In genomic region chr11:76667271-76667818, GRCh38 we compare ENCODE assay signal across 12 cellular contexts. TPM values are rescaled to one million over a fixed set of nuclear protein-coding genes. Genes with fewer than 3 reads are reported as not detected.
DNase-seq lines count a peak whose midpoint lies in the region; ATAC-seq, FAIRE-seq and TF ChIP-seq lines count a peak whose summit lies in the region.
"Had no signal": no experiment of that assay in that cellular context is flagged by ENCODE, and none has a peak within 500 bp of the region (broad histone marks: within the 10 kb centered on the region; RNA-seq: fewer than 3 reads in every experiment).

No MANE protein-coding gene starts in this region.

- ATAC-seq in Right ventricle myocardium superior (ENCODE audit: poor library complexity) (no peak), left cardiac atrium (no peak)

- no peak overlapping the region for H3K4ac ChIP-seq in neuronal stem cell (ENCODE audit: low read length)

- no TSS peak for BruUV-seq in endothelial cell of umbilical vein (replicated peaks; lab: Mats Ljungman, UMichigan)

- H3K23ac ChIP-seq in neuronal stem cell (ENCODE audit: low read depth, low read length, poor library complexity) = peak overlapping the region; percentile 26

- H3K9ac ChIP-seq in endothelial cell of umbilical vein (replicated peaks; ENCODE audit: extremely low read depth, insufficient read depth, low read length) (no peak overlapping the region), neuronal stem cell (ENCODE audit: low read depth, low read length, poor library complexity) (no peak overlapping the region)

- dilution Hi-C loops in endothelial cell of umbilical vein (cut with MboI; ENCODE audit: extremely low pct_ligation_motif_present, low sequenced_read_pairs) = no loop called here

- no peak overlapping the region for H2BK12ac ChIP-seq in neuronal stem cell (ENCODE audit: low read length)

- no peak overlapping the region for H2BK120ac ChIP-seq in neuronal stem cell (ENCODE audit: low read depth, low read length)

- H3K4me2 ChIP-seq in endothelial cell of umbilical vein (ENCODE audit: insufficient read depth, low read length) = no peak overlapping the region
- H3K4me2 ChIP-seq in neuronal stem cell (ENCODE audit: insufficient read depth, low read length, poor library complexity, severe bottlenecking) = no peak overlapping the region

- no peak for TF ChIP-seq POLR2A in endothelial cell of umbilical vein (IDR thresholded peaks at IDR 0.05; ENCODE audit: low read depth, low read length)
- TF ChIP-seq POLR2A in vagina (IDR thresholded peaks at IDR 0.05) = no peak

- H2AK5ac ChIP-seq in neuronal stem cell (ENCODE audit: low read depth, low read length) = peak overlapping the region; percentile 10

- no peak overlapping the region for H2BK5ac ChIP-seq in neuronal stem cell (ENCODE audit: low read length)

- WGBS in neuronal stem cell (ENCODE audit: extremely low coverage in 2 of 2, insufficient read length in 2 of 2, insufficient replicate concordance in 1 of 2), 2 donors = no CpG with 5 or more reads among the region's 15 CpGs

- no peaks in the 10 kb centered on the region for H3K79me1 ChIP-seq in neuronal stem cell (ENCODE audit: low read depth, low read length)

- H2BK15ac ChIP-seq in neuronal stem cell (ENCODE audit: low read length) = no peak overlapping the region

- H2AFZ ChIP-seq in endothelial cell of umbilical vein (ENCODE audit: low read depth, low read length) = no peak overlapping the region
- no peak overlapping the region for H2AFZ ChIP-seq in neuronal stem cell (ENCODE audit: low read length)

- H3K9me3 ChIP-seq in endothelial cell of umbilical vein (replicated peaks; ENCODE audit: control insufficient read depth, insufficient read depth, low read length) = no peaks in the 10 kb centered on the region
- no peaks in the 10 kb centered on the region for H3K9me3 ChIP-seq in neuronal stem cell (replicated peaks in 1 of 2; ENCODE audit: control insufficient read depth in 2 of 2, insufficient read depth in 1 of 2, low read depth in 1 of 2, low read length in 2 of 2)
- H3K9me3 ChIP-seq in vagina = no peaks in the 10 kb centered on the region

- no peak overlapping the region for H4K91ac ChIP-seq in neuronal stem cell (ENCODE audit: low read depth, low read length, poor library complexity)

- intact Hi-C loops in Right ventricle myocardium superior (cut with DNase I) = no loop called here
- intact Hi-C loops in left cardiac atrium (cut with DNase I) = loop anchor here in 1 of 2 donors (10.0 kb wide), 1 partner anchor 53 kb away; no protein-coding TSS in a partner anchor
- intact Hi-C loops in endothelial cell of umbilical vein (cut with micrococcal nuclease) = no loop called here
- intact Hi-C loops in vagina (cut with DNase I) = no loop called here

- no peak overlapping the region for H3K14ac ChIP-seq in neuronal stem cell (ENCODE audit: low read length)

- H3K27ac ChIP-seq in endothelial cell of umbilical vein (ENCODE audit: insufficient read depth, low read depth, low read length) (peak overlapping the region; percentile 87), neuronal stem cell (replicated peaks; ENCODE audit: low read length) (no peak overlapping the region), vagina (peak overlapping the region; percentile 86)
- H3K27ac ChIP-seq: RWPE1, WERI-Rb-1 had no signal

- peaks cover 72% of the 10 kb centered on the region for H3K4me1 ChIP-seq in endothelial cell of umbilical vein (ENCODE audit: control insufficient read depth, extremely low read depth, insufficient read depth, low read length)
- H3K4me1 ChIP-seq in neuronal stem cell (ENCODE audit: control insufficient read depth in 2 of 2, insufficient read depth in 1 of 2, low read depth in 1 of 2, low read length in 2 of 2) = peaks cover 3 to 13% of the 10 kb centered on the region in 2 donors
- peaks cover 54% of the 10 kb centered on the region for H3K4me1 ChIP-seq in vagina

- POLR2A ChIA-PET in endothelial cell of umbilical vein (lab: Charles Lee) = no interaction called here

- H3K4me3 ChIP-seq in endothelial cell of umbilical vein (replicated peaks in 1 of 3; ENCODE audit: insufficient read depth in 1 of 3, low read depth in 1 of 3, low read length in 3 of 3) (peak overlapping the region in 1 of 3 experiments; percentile 20), neuronal stem cell (ENCODE audit: low read length in 2 of 2) (no peak overlapping the region), vagina (peak overlapping the region; percentile 20 to 62)

- H3K18ac ChIP-seq in neuronal stem cell (ENCODE audit: low read length) = no peak overlapping the region

- peaks cover 0 to 17% of the 10 kb centered on the region in 2 experiments for H3K36me3 ChIP-seq in endothelial cell of umbilical vein (ENCODE audit: control insufficient read depth in 2 of 2, extremely low read depth in 1 of 2, insufficient read depth in 2 of 2, low read length in 2 of 2)
- no peaks in the 10 kb centered on the region for H3K36me3 ChIP-seq in neuronal stem cell (replicated peaks in 1 of 2; ENCODE audit: control insufficient read depth in 2 of 2, insufficient read depth in 2 of 2, low read length in 2 of 2)
- no peaks in the 10 kb centered on the region for H3K36me3 ChIP-seq in vagina
- H3K36me3 ChIP-seq: WERI-Rb-1 had no signal

- H4K20me1 ChIP-seq in endothelial cell of umbilical vein (replicated peaks; ENCODE audit: control insufficient read depth, extremely low read depth, insufficient read depth, low read length) = no peaks in the 10 kb centered on the region

- H3K9me1 ChIP-seq in endothelial cell of umbilical vein (replicated peaks; ENCODE audit: control insufficient read depth, extremely low read depth, insufficient read depth, low read length) = no peaks in the 10 kb centered on the region

- no peak overlapping the region for H4K8ac ChIP-seq in neuronal stem cell (ENCODE audit: low read depth, low read length)

- peak; percentile 26 for DNase-seq in Right ventricle myocardium superior
- DNase-seq in left cardiac atrium = no peak
- DNase-seq in endothelial cell of umbilical vein (ENCODE audit: low read depth, low spot score) = no peak
- no peak for DNase-seq in neuronal stem cell (ENCODE audit: low spot score)
- no peak for DNase-seq in vagina (ENCODE audit: extremely low spot score in 2 of 2)
- no peak for DNase-seq in LoVo (ENCODE audit: low spot score)
- DNase-seq in iPS-NIHi11 (ENCODE audit: low spot score) = no peak
- DNase-seq in OCI-M1 (lab: John Stamatoyannopoulos, UW) = no peak
- DNase-seq: HCEC 1CT, NCI-H2171 treated with DMSO at 0.1 percent for 48 hours, WERI-Rb-1 had no signal

- H3K79me2 ChIP-seq in endothelial cell of umbilical vein (ENCODE audit: control insufficient read depth, insufficient read depth, low read length) = peaks cover 6% of the 10 kb centered on the region

- no peak for FAIRE-seq in endothelial cell of umbilical vein (lab: Jason Lieb, UNC)

- CTCF ChIA-PET in endothelial cell of umbilical vein (lab: Charles Lee) = interaction anchor here (1.1 to 14.2 kb wide), 2 partner anchors 35 to 90 kb away, joined by 3 to 134 read pairs; no protein-coding TSS in a partner anchor

- TF ChIP-seq CTCF in endothelial cell of umbilical vein (IDR thresholded peaks at IDR 0.05; ENCODE audit: extremely low read depth in 1 of 2, insufficient read depth in 1 of 2, low read depth in 1 of 2, low read length in 2 of 2) (no peak), vagina (IDR thresholded peaks at IDR 0.05) (no peak)

- H3K27me3 ChIP-seq in endothelial cell of umbilical vein (ENCODE audit: control insufficient read depth in 2 of 2, insufficient read depth in 2 of 2, low read length in 2 of 2) = no peaks in the 10 kb centered on the region
- peaks cover 0 to 83% (median 4%) of the 10 kb centered on the region in 3 experiments for H3K27me3 ChIP-seq in neuronal stem cell (ENCODE audit: control insufficient read depth in 3 of 3, insufficient read depth in 3 of 3, low read depth in 1 of 3, low read length in 3 of 3)
- H3K27me3 ChIP-seq in vagina = no peaks in the 10 kb centered on the region

TF ChIP-seq in endothelial cell of umbilical vein, 7 proteins besides CTCF, POLR2A, EP300 and RAD21:
- TF ChIP-seq MYC (IDR thresholded peaks at IDR 0.05; ENCODE audit: low read depth, low read length) (no peak), JUN (IDR thresholded peaks at IDR 0.05; ENCODE audit: borderline replicate concordance, insufficient read depth, insufficient read length, low read depth) (no peak), EZH2 (IDR thresholded peaks at IDR 0.05; ENCODE audit: borderline replicate concordance, low read depth, low read length, severe bottlenecking) (no peak), FOS (IDR thresholded peaks at IDR 0.05; ENCODE audit: borderline replicate concordance, insufficient read depth, low read length) (no peak), GATA2 (IDR thresholded peaks at IDR 0.05; ENCODE audit: insufficient read depth, insufficient read length, low read depth, low read length) (no peak), POLR2AphosphoS5 (IDR thresholded peaks at IDR 0.05; ENCODE audit: insufficient read depth, low read depth, low read length) (no peak), MAX (IDR thresholded peaks at IDR 0.05; ENCODE audit: insufficient read depth, insufficient read length) (no peak)

RNA-seq across cellular contexts. Expression of gene LRRC32, which starts 3.2 kb away (rescaled TPM):
- total RNA-seq in Right ventricle myocardium superior = 30.3 TPM
- 10 to 100 TPM; 43.8 to 88.2 TPM for total RNA-seq in left cardiac atrium
- total RNA-seq in endothelial cell of umbilical vein = 77.0 and 117 TPM in 2 replicates
- 70.2 and 77.2 TPM in 2 replicates for polyA plus RNA-seq in endothelial cell of umbilical vein
- 57.4 and 58.8 TPM in 2 replicates for polyA plus RNA-seq in endothelial cell of umbilical vein (2011; cell fraction: cytosol; rRNA removed)
- 42.3 and 50.8 TPM in 2 replicates for polyA plus RNA-seq in endothelial cell of umbilical vein (2011; cell fraction: nucleus; rRNA removed)
- 60.8 and 95.7 TPM in 2 replicates for polyA plus RNA-seq in endothelial cell of umbilical vein (2012)
- polyA minus RNA-seq in endothelial cell of umbilical vein = 72.1 and 79.5 TPM in 2 replicates
- 0.31 TPM for polyA minus RNA-seq in endothelial cell of umbilical vein (2011; cell fraction: cytosol; rRNA and poly(A)+ RNA removed)
- 17.6 and 21.6 TPM in 2 replicates for polyA minus RNA-seq in endothelial cell of umbilical vein (2011; cell fraction: nucleus; rRNA and poly(A)+ RNA removed)
- 0.91 TPM for polyA plus RNA-seq in neuronal stem cell (2013, experiment 1 of 2)
- polyA plus RNA-seq in neuronal stem cell (2013, experiment 2 of 2) = 1.1 TPM
- total RNA-seq in vagina = 66.3 TPM

Comparison
In these comparisons a context has a peak if more than half of its experiments do, and no peak if none do; other contexts are left out.
1. H3K4me3 ChIP-seq: peak in vagina (2 of 2); none in neuronal stem cell (0 of 2).